In genomic region chr2:191521608-191522208, GRCh38 we compare ENCODE assay signal across 8 cellular contexts.
DNase-seq lines count a peak whose midpoint lies in the region; ATAC-seq, FAIRE-seq and TF ChIP-seq lines count a peak whose summit lies in the region.

No MANE protein-coding gene starts in this region.

- H3K4me2 ChIP-seq in DND-41 (ENCODE audit: insufficient read depth, low read length) (no peak overlapping the region), Karpas-422 (ENCODE audit: low read depth, low read length, poor library complexity, severe bottlenecking) (no peak overlapping the region), GM12878 (ENCODE audit: control insufficient read depth, insufficient read depth) (no peak overlapping the region)

- DNase-seq in DND-41 (no peak), Karpas-422 (peak; percentile 64), GM12878 (ENCODE audit: low read depth, low spot score) (no peak), lung microvascular endothelial cell (ENCODE audit: low read depth in 2 of 2) (peak; percentile 45 to 58), NCI-H1930 (lab: John Stamatoyannopoulos, UW) (no peak)

- no peaks in the 10 kb centered on the region for H3K9me2 ChIP-seq in Karpas-422 (replicated peaks; ENCODE audit: insufficient read depth, low read length)

- FAIRE-seq in GM12878 (lab: Jason Lieb, UNC), result peak; percentile 49

- H2AFZ ChIP-seq in DND-41 (ENCODE audit: low read depth, low read length), result no peak overlapping the region
- H2AFZ ChIP-seq in Karpas-422 (ENCODE audit: low read length), result no peak overlapping the region
- no peak overlapping the region for H2AFZ ChIP-seq in GM12878 (ENCODE audit: control insufficient read depth, low read depth, low read length)

- H3K79me2 ChIP-seq in DND-41 (ENCODE audit: insufficient read depth, low read length) (no peaks in the 10 kb centered on the region), Karpas-422 (ENCODE audit: low read length) (no peaks in the 10 kb centered on the region), GM12878 (ENCODE audit: control insufficient read depth, insufficient read depth, low read length) (no peaks in the 10 kb centered on the region)

- RAD21 ChIA-PET in GM12878 (lab: Charles Lee; ENCODE audit: unreplicated experiment), result interaction anchor here (0.9 to 2.2 kb wide), 3 partner anchors 208 to 470 kb away, joined by 3 to 12 read pairs (median 6); no protein-coding TSS in a partner anchor

- peak; percentile 69 for TF ChIP-seq RAD21 in GM12878 (IDR thresholded peaks at IDR 0.05; ENCODE audit: insufficient read depth, low read depth, low read length)

- 27% methylated on average over 1 of the region's 1 CpG for WGBS in GM12878 (ENCODE audit: insufficient coverage, insufficient replicate concordance, low lambda C conversion rate, missing lambda C conversion rate)

- H3K4me3 ChIP-seq in DND-41 (ENCODE audit: low read depth in 1 of 2, low read length in 2 of 2) (no peak overlapping the region), Karpas-422 (ENCODE audit: low read length) (no peak overlapping the region), GM12878 (no peak overlapping the region)

- TF ChIP-seq EP300 in GM12878 (IDR thresholded peaks at IDR 0.05; ENCODE audit: borderline replicate concordance in 1 of 2, control insufficient read depth in 1 of 2, low read depth in 2 of 2, low read length in 2 of 2), result no peak

- intact Hi-C loops in GM12878 (cut with micrococcal nuclease; ENCODE audit: unreplicated experiment), result loop anchor here (1.0 to 2.0 kb wide), 3 partner anchors 303 to 467 kb away; no protein-coding TSS in a partner anchor

- H3K27me3 ChIP-seq in DND-41 (ENCODE audit: insufficient read depth, low read length, poor library complexity) (no peaks in the 10 kb centered on the region), Karpas-422 (ENCODE audit: low read length) (no peaks in the 10 kb centered on the region), GM12878 (replicated peaks in 1 of 2; ENCODE audit: control insufficient read depth in 2 of 2, insufficient read depth in 2 of 2, low read length in 1 of 2) (no peaks in the 10 kb centered on the region; a peak in 2 of 4 replicates)

- no peaks in the 10 kb centered on the region for H3K9me3 ChIP-seq in DND-41 (ENCODE audit: insufficient read depth, low read length, severe bottlenecking)
- no peaks in the 10 kb centered on the region for H3K9me3 ChIP-seq in Karpas-422 (ENCODE audit: low read length)
- no peaks in the 10 kb centered on the region for H3K9me3 ChIP-seq in GM12878 (replicated peaks; ENCODE audit: control insufficient read depth, insufficient read depth, low read length)

- ATAC-seq in DND-41 (ENCODE audit: insufficient read depth, low read depth) (no peak), GM12878 (0 out of 3 replicates have a peak, but pooled peaks have one; percentile 31), GM18520 (IDR thresholded peaks at IDR 0.05; ENCODE audit: unreplicated experiment) (no peak), GM18867 (IDR thresholded peaks at IDR 0.05; ENCODE audit: unreplicated experiment) (no peak), HG02885 (IDR thresholded peaks at IDR 0.05; ENCODE audit: poor library complexity, unreplicated experiment) (no peak)

- in situ Hi-C loops in GM12878 (cut with MboI), result loop anchor here (5.0 to 10.0 kb wide), 2 partner anchors 349 to 467 kb away; no protein-coding TSS in a partner anchor

- TF ChIP-seq CTCF in DND-41 (IDR thresholded peaks at IDR 0.05; ENCODE audit: borderline replicate concordance, extremely low read depth, low read length, poor library complexity, severe bottlenecking) (peak; percentile 78), GM12878 (IDR thresholded peaks at IDR 0.05 in 2 of 3, conservative IDR thresholded peaks at IDR 0.05 in 1 of 3; ENCODE audit: control insufficient read depth in 2 of 3, extremely low read depth in 1 of 3, insufficient read depth in 1 of 3, low read depth in 3 of 3, low read length in 3 of 3) (peak; percentile 51 to 66 (median 61))

- SMC1A ChIA-PET in GM12878 (lab: Charles Lee; ENCODE audit: uncharacterized antibody, unreplicated experiment), result interaction anchor here (0.6 to 1.5 kb wide), 7 partner anchors 8 to 1703 kb away, joined by 3 to 13 read pairs (median 4); no protein-coding TSS in a partner anchor

- CTCF ChIA-PET in GM12878 (lab: Yijun Ruan, JAX), result interaction anchor here (0.9 to 4.1 kb wide), 11 partner anchors 9 to 742 kb away, joined by 3 to 20 read pairs (median 4); no protein-coding TSS in a partner anchor

- no peak overlapping the region for H3K27ac ChIP-seq in DND-41 (ENCODE audit: low read length)
- no peak overlapping the region for H3K27ac ChIP-seq in Karpas-422 (ENCODE audit: low read length)
- H3K27ac ChIP-seq in GM12878 (ENCODE audit: control insufficient read depth, insufficient read depth), result no peak overlapping the region

- H4K20me1 ChIP-seq in DND-41 (ENCODE audit: insufficient read depth, low read length), result no peaks in the 10 kb centered on the region
- no peaks in the 10 kb centered on the region for H4K20me1 ChIP-seq in Karpas-422 (ENCODE audit: insufficient read depth, low read depth, low read length)
- H4K20me1 ChIP-seq in GM12878 (ENCODE audit: control insufficient read depth, insufficient read depth), result no peaks in the 10 kb centered on the region

- TF ChIP-seq POLR2A in GM12878 (IDR thresholded peaks at IDR 0.05; ENCODE audit: low read depth, low read length), result no peak

- no peak overlapping the region for H3K9ac ChIP-seq in DND-41 (ENCODE audit: low read depth, low read length)
- H3K9ac ChIP-seq in Karpas-422 (ENCODE audit: low read length), result no peak overlapping the region
- no peak overlapping the region for H3K9ac ChIP-seq in GM12878 (ENCODE audit: control insufficient read depth, insufficient read depth, low read length)

- POLR2A ChIA-PET in GM12878 (lab: Charles Lee), result no interaction called here

- H3K4me1 ChIP-seq in DND-41 (ENCODE audit: insufficient read depth, low read length) (no peaks in the 10 kb centered on the region), Karpas-422 (ENCODE audit: low read length) (no peaks in the 10 kb centered on the region), GM12878 (ENCODE audit: control insufficient read depth, insufficient read depth, low read length) (no peaks in the 10 kb centered on the region)

- no peaks in the 10 kb centered on the region for H3K36me3 ChIP-seq in DND-41 (ENCODE audit: insufficient read depth, low read length)
- no peaks in the 10 kb centered on the region for H3K36me3 ChIP-seq in Karpas-422 (ENCODE audit: insufficient read depth, low read length)
- no peaks in the 10 kb centered on the region for H3K36me3 ChIP-seq in GM12878 (ENCODE audit: control insufficient read depth in 2 of 2, insufficient read depth in 2 of 2, low read length in 1 of 2)

- no TSS peak for BruUV-seq in GM12878 (replicated peaks; lab: Mats Ljungman, UMichigan)

TF ChIP-seq in GM12878, 131 proteins besides CTCF, POLR2A, EP300 and RAD21:
- TF ChIP-seq MTA2 (IDR thresholded peaks at IDR 0.05; ENCODE audit: low read depth) (no peak), SMC3 (IDR thresholded peaks at IDR 0.05; ENCODE audit: borderline replicate concordance, low read length) (peak; percentile 75; the same call in 1 of the 2 replicates), SUPT20H (IDR thresholded peaks at IDR 0.05; ENCODE audit: borderline replicate concordance, control insufficient read depth, low read depth, low read length) (no peak)

Comparison
In these comparisons a context has a peak if more than half of its experiments do, and no peak if none do; other contexts are left out.
1. DNase-seq: peak in Karpas-422 (single experiment) and lung microvascular endothelial cell (2 of 2); none in DND-41 (single experiment), GM12878 (single experiment) and NCI-H1930 (0 of 2).